Comparison of ENCODE assay signal across 1 cellular context in the genomic region with DNA sequence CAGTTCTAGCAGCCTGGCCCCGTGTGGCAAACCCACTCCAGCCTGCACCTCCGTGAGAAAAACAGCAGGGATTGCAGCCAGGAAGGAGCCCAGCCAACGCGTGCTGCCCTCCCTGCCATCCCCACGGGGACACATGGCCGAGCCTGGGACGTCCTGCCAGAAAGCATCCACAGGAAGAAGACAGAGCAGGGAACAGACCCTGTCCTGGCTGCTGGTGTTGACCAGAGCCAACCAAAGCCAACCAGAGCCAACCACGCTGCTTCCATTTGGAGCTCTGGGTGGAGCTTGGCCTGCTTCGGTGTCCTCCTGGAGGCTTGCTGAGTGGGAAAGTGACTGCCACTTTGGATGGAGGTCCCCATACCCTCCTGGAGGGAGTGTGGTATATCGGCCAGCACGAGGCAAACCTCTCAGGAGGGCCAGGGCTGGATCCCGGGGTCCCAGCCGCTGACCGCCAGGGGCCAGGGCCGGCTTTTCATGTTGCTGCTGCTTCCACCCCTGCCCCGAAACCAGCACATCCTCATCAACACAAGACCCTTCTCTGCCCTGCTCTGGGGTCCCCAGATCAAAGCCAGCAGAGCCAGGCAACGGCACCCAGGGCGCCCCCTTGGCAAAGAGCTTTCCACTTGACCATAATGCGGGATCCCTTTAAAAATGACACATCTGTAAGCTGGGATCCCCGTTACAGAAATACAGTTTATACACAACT.
TF ChIP-seq lines count a peak whose summit lies in the region.

No MANE protein-coding gene starts in this region.

TF ChIP-seq in IMR-90, 13 proteins besides CTCF, POLR2A, EP300 and RAD21 (continued from another document):
- TF ChIP-seq SMC3 (IDR thresholded peaks at IDR 0.05; ENCODE audit: low read depth, low read length) = no peak
- no peak for TF ChIP-seq FOS (IDR thresholded peaks at IDR 0.05; ENCODE audit: low read depth, low read length)
- no peak for TF ChIP-seq RCOR1 (IDR thresholded peaks at IDR 0.05; ENCODE audit: insufficient replicate concordance, low read length)
- TF ChIP-seq, protein P1, sequence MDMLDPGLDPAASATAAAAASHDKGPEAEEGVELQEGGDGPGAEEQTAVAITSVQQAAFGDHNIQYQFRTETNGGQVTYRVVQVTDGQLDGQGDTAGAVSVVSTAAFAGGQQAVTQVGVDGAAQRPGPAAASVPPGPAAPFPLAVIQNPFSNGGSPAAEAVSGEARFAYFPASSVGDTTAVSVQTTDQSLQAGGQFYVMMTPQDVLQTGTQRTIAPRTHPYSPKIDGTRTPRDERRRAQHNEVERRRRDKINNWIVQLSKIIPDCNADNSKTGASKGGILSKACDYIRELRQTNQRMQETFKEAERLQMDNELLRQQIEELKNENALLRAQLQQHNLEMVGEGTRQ (IDR thresholded peaks at IDR 0.05; ENCODE audit: low read depth, low read length) = no peak
